Comparison of ENCODE assay signal across 17 cellular contexts in genomic region chr2:136151021-136151971, GRCh38.
"Had no signal": no experiment of that assay in that cellular context is flagged by ENCODE, and none has a peak within 500 bp of the region (broad histone marks: within the 10 kb centered on the region; RNA-seq: fewer than 3 reads in every experiment).

No MANE protein-coding gene starts in this region.

- H3K27me3 ChIP-seq: body of pancreas, colonic mucosa, gastroesophageal sphincter, transverse colon, vagina had no signal

- H3K4me1 Mint-ChIP-seq: mesothelial cell of epicardium had no signal

- H3K4me1 ChIP-seq: body of pancreas, colonic mucosa, gastroesophageal sphincter, heart right ventricle, lower lobe of right lung, transverse colon, vagina had no signal

- H3K36me3 ChIP-seq: colonic mucosa, gastroesophageal sphincter, heart right ventricle, lower lobe of right lung, transverse colon, vagina had no signal

- DNase-seq: activated CD4-positive, alpha-beta memory T cell treated with anti-CD3 and anti-CD28 coated beads, Interleukin-2, amount 10 ng/mL, durations not matched to agents 7 days and 5 days; activated CD4-positive, alpha-beta T cell treated with anti-CD3 and anti-CD28 coated beads for 4 hours; activated CD8-positive, alpha-beta memory T cell treated with anti-CD3 and anti-CD28 coated beads, Interleukin-2, amount 50 U/mL, for 4 hours; activated naive CD8-positive, alpha-beta T cell treated with anti-CD3 and anti-CD28 coated beads for 36 hours; amygdala; body of pancreas; caudate nucleus; colonic mucosa; heart right ventricle; left cardiac atrium; lower lobe of right lung; stimulated activated naive CD4-positive, alpha-beta T cell; substantia nigra; transverse colon had no signal

- H3K27ac Mint-ChIP-seq: activated CD4-positive, alpha-beta memory T cell treated with anti-CD3 and anti-CD28 coated beads, Interleukin-2, amount 10 ng/mL, durations not matched to agents 7 days and 5 days; activated naive CD8-positive, alpha-beta T cell treated with anti-CD3 and anti-CD28 coated beads for 36 hours; mesothelial cell of epicardium had no signal

- H3K27me3 Mint-ChIP-seq: activated naive CD8-positive, alpha-beta T cell treated with anti-CD3 and anti-CD28 coated beads for 36 hours had no signal

- ATAC-seq: body of pancreas, gastroesophageal sphincter, heart right ventricle, left cardiac atrium, lower lobe of right lung had no signal

- H3K4me3 Mint-ChIP-seq: activated CD4-positive, alpha-beta memory T cell treated with anti-CD3 and anti-CD28 coated beads, Interleukin-2, amount 10 ng/mL, durations not matched to agents 7 days and 5 days; activated naive CD8-positive, alpha-beta T cell treated with anti-CD3 and anti-CD28 coated beads for 36 hours; mesothelial cell of epicardium had no signal

- H3K36me3 Mint-ChIP-seq: mesothelial cell of epicardium had no signal

- H3K27ac ChIP-seq: body of pancreas, colonic mucosa, gastroesophageal sphincter, heart right ventricle, lower lobe of right lung, transverse colon, vagina had no signal

- H3K4me3 ChIP-seq: body of pancreas, colonic mucosa, gastroesophageal sphincter, heart right ventricle, lower lobe of right lung, transverse colon, vagina had no signal

- H3K9me3 Mint-ChIP-seq: activated CD4-positive, alpha-beta memory T cell treated with anti-CD3 and anti-CD28 coated beads, Interleukin-2, amount 10 ng/mL, durations not matched to agents 7 days and 5 days; activated naive CD8-positive, alpha-beta T cell treated with anti-CD3 and anti-CD28 coated beads for 36 hours; mesothelial cell of epicardium had no signal

- H3K9me3 ChIP-seq: body of pancreas, colonic mucosa, gastroesophageal sphincter, heart right ventricle, lower lobe of right lung, transverse colon, vagina had no signal
